32 cellular contexts compared by ENCODE assay signal in the genomic region with DNA sequence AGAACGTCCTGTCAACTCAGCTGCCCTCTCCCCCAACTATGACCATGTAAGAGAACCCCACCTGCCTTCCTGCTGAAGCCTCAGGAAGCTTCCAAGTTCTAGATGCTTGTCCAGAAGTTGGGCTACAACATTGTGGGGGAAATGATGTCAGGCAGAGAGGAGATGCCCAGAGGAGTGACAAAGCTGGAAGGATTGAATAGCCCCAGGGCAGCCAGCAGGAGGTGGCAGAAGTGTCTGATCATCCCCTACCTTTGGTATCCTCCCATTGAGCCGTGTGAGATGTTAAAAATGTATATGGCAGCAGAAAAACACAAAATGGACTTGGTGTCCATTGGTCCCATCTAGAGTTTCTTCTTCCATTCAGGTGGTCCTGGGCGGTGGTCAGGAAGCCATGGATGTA. TPM values are rescaled to one million over a fixed set of nuclear protein-coding genes. Genes with fewer than 3 reads are reported as not detected.
"Had no signal": no experiment of that assay in that cellular context is flagged by ENCODE, and none has a peak within 500 bp of the region (broad histone marks: within the 10 kb centered on the region; RNA-seq: fewer than 3 reads in every experiment).

No MANE protein-coding gene starts in this region.

- H3K27ac ChIP-seq: breast epithelium, pancreas, psoas muscle, sigmoid colon, testis, transverse colon, WERI-Rb-1 had no signal

- H3K4me3 Mint-ChIP-seq: activated CD4-positive, alpha-beta memory T cell treated with anti-CD3 and anti-CD28 coated beads for 36 hours; activated CD4-positive, alpha-beta T cell treated with anti-CD3 and anti-CD28 coated beads, Interleukin-2, amount 10 ng/mL, durations not matched to agents 24 days and 14 days; activated naive CD8-positive, alpha-beta T cell treated with anti-CD3 and anti-CD28 coated beads, Interleukin-2, amount 50 U/mL, for 24 hours; activated T-cell treated with anti-CD3 and anti-CD28 coated beads, Interleukin-2, amount 50 U/mL, for 72 hours; dendritic cell treated with granulocyte-macrophage colony-stimulating factor and Interleukin-4, amounts not matched to agents 40 ng/mL and 50 ng/mL, for 4 days; endodermal cell; immature natural killer cell; stimulated activated naive B cell treated with anti-CD40 and anti-IgM and Interleukin-4, amounts not matched to agents 10 μg/mL and 1 μg/mL and 100 μg/mL, for 72 hours had no signal

- H3K4me3 ChIP-seq: breast epithelium, pancreas, psoas muscle, sigmoid colon, testis, transverse colon had no signal

- H3K9me3 Mint-ChIP-seq: activated CD4-positive, alpha-beta memory T cell treated with anti-CD3 and anti-CD28 coated beads for 36 hours; activated CD4-positive, alpha-beta T cell treated with anti-CD3 and anti-CD28 coated beads, Interleukin-2, amount 10 ng/mL, durations not matched to agents 24 days and 14 days; activated naive CD8-positive, alpha-beta T cell treated with anti-CD3 and anti-CD28 coated beads, Interleukin-2, amount 50 U/mL, for 24 hours; activated T-cell treated with anti-CD3 and anti-CD28 coated beads, Interleukin-2, amount 50 U/mL, for 72 hours; dendritic cell treated with granulocyte-macrophage colony-stimulating factor and Interleukin-4, amounts not matched to agents 40 ng/mL and 50 ng/mL, for 4 days; endodermal cell; immature natural killer cell; stimulated activated naive B cell treated with anti-CD40 and anti-IgM and Interleukin-4, amounts not matched to agents 10 μg/mL and 1 μg/mL and 100 μg/mL, for 72 hours had no signal

- ATAC-seq: activated naive CD8-positive, alpha-beta T cell treated with anti-CD3 and anti-CD28 coated beads, Interleukin-2, amount 50 U/mL, for 24 hours; activated T-cell treated with anti-CD3 and anti-CD28 coated beads, Interleukin-2, amount 50 U/mL, for 72 hours; esophagus mucosa; left colon; pancreas; psoas muscle; stimulated activated naive B cell treated with anti-CD40 and anti-IgM and Interleukin-4, amounts not matched to agents 10 μg/mL and 1 μg/mL and 100 μg/mL, for 72 hours had no signal

- H3K27ac Mint-ChIP-seq: activated CD4-positive, alpha-beta memory T cell treated with anti-CD3 and anti-CD28 coated beads for 36 hours; activated CD4-positive, alpha-beta T cell treated with anti-CD3 and anti-CD28 coated beads, Interleukin-2, amount 10 ng/mL, durations not matched to agents 24 days and 14 days; activated naive CD8-positive, alpha-beta T cell treated with anti-CD3 and anti-CD28 coated beads, Interleukin-2, amount 50 U/mL, for 24 hours; dendritic cell treated with granulocyte-macrophage colony-stimulating factor and Interleukin-4, amounts not matched to agents 40 ng/mL and 50 ng/mL, for 4 days; endodermal cell; stimulated activated naive B cell treated with anti-CD40 and anti-IgM and Interleukin-4, amounts not matched to agents 10 μg/mL and 1 μg/mL and 100 μg/mL, for 72 hours had no signal

- H3K4me1 Mint-ChIP-seq: endodermal cell had no signal

- DNase-seq: activated CD4-positive, alpha-beta memory T cell treated with anti-CD3 and anti-CD28 coated beads for 36 hours; activated CD4-positive, alpha-beta T cell treated with anti-CD3 and anti-CD28 coated beads, Interleukin-2, amount 10 ng/mL, durations not matched to agents 24 days and 14 days; activated CD4-positive, CD25-positive, alpha-beta regulatory T cell treated with anti-CD3 and anti-CD28 coated beads, Interleukin-2, amount 50 U/mL, for 72 hours; activated naive CD4-positive, alpha-beta T cell treated with Interleukin-2 at 50 U/mL for 16 hours; activated naive CD8-positive, alpha-beta T cell treated with anti-CD3 and anti-CD28 coated beads, Interleukin-2, amount 50 U/mL, for 24 hours; activated T-cell treated with anti-CD3 and anti-CD28 coated beads, Interleukin-2, amount 50 U/mL, for 72 hours; amygdala; central memory CD4-positive, alpha-beta T cell; endodermal cell; foreskin fibroblast; head of caudate nucleus; hippocampal formation; immature natural killer cell; kidney; left colon; mammary epithelial cell; pancreas; psoas muscle; sigmoid colon; small intestine; stimulated activated CD4-positive, alpha-beta T cell treated with anti-CD3 and anti-CD28 coated beads, Interleukin-4, amount 100 ng/mL, for 24 hours; stimulated activated naive B cell treated with anti-CD40 and anti-IgM and Interleukin-4, amounts not matched to agents 10 μg/mL and 1 μg/mL and 100 μg/mL, for 72 hours; T-helper 1 cell; T-helper 9 cell; testis; transverse colon; WERI-Rb-1 had no signal

- H3K27me3 Mint-ChIP-seq: activated CD4-positive, alpha-beta memory T cell treated with anti-CD3 and anti-CD28 coated beads for 36 hours; activated CD4-positive, alpha-beta T cell treated with anti-CD3 and anti-CD28 coated beads, Interleukin-2, amount 10 ng/mL, durations not matched to agents 24 days and 14 days; activated naive CD8-positive, alpha-beta T cell treated with anti-CD3 and anti-CD28 coated beads, Interleukin-2, amount 50 U/mL, for 24 hours; dendritic cell treated with granulocyte-macrophage colony-stimulating factor and Interleukin-4, amounts not matched to agents 40 ng/mL and 50 ng/mL, for 4 days; stimulated activated naive B cell treated with anti-CD40 and anti-IgM and Interleukin-4, amounts not matched to agents 10 μg/mL and 1 μg/mL and 100 μg/mL, for 72 hours had no signal

- H3K27me3 ChIP-seq: breast epithelium, pancreas, sigmoid colon, testis, transverse colon had no signal

- H3K9me3 ChIP-seq: breast epithelium, pancreas, psoas muscle, sigmoid colon, testis, transverse colon had no signal

RNA-seq across cellular contexts. Expression of gene DCDC2B, which starts 19.9 kb away (rescaled TPM):
- total RNA-seq: activated CD4-positive, alpha-beta memory T cell treated with anti-CD3 and anti-CD28 coated beads for 36 hours; endodermal cell; esophagus mucosa; kidney; left colon; liver; mammary epithelial cell; mucosa of gallbladder; pancreas; psoas muscle; sigmoid colon; transverse colon had no signal
